Comparison of ENCODE assay signal across 13 cellular contexts in genomic region chr1:23371987-23372386, GRCh38. TPM values are rescaled to one million over a fixed set of nuclear protein-coding genes. Genes with fewer than 3 reads are reported as not detected.
A peak's percentile ranks its signal among the peaks of the same experiment; 100 is the strongest.
DNase-seq lines count a peak whose midpoint lies in the region; ATAC-seq, FAIRE-seq and TF ChIP-seq lines count a peak whose summit lies in the region.
"Had no signal": no experiment of that assay in that cellular context is flagged by ENCODE, and none has a peak within 500 bp of the region (broad histone marks: within the 10 kb centered on the region; RNA-seq: fewer than 3 reads in every experiment).

No MANE protein-coding gene starts in this region.

- H3K4me1 ChIP-seq in BLaER1 treated with 17β-estradiol and CSF1 and Interleukin-3, amounts not matched to agents 10 nM and 100 nM, result peaks cover 36 to 59% (median 40%) of the 10 kb centered on the region in 10 experiments
- peaks cover 11 to 24% of the 10 kb centered on the region in 2 experiments for H3K4me1 ChIP-seq in trophoblast cell (ENCODE audit: control insufficient read depth in 1 of 2, insufficient read depth in 2 of 2, low read length in 2 of 2)

- peak; percentile 57 for DNase-seq in NCI-H69 (lab: John Stamatoyannopoulos, UW)
- peak; percentile 28 for DNase-seq in fibroblast of pulmonary artery (ENCODE audit: low read depth)
- no peak for DNase-seq in trophoblast cell
- no peak for DNase-seq in retina
- no peak for DNase-seq in frontal cortex (ENCODE audit: low spot score in 2 of 2)
- no peak for DNase-seq in MV-4-11 (lab: John Stamatoyannopoulos, UW)
- DNase-seq: activated CD4-positive, alpha-beta T cell treated with anti-CD3 and anti-CD28 coated beads for 1 hour; stimulated activated CD4-positive, alpha-beta T cell treated with anti-CD3 and anti-CD28 coated beads, Interleukin-1b, Interleukin-23, amount 100 ng/mL, for 48 hours; T-helper 2 cell had no signal

- H3K79me2 ChIP-seq in trophoblast cell (ENCODE audit: control insufficient read depth, insufficient read depth, low read length, poor library complexity), result peaks cover 15% of the 10 kb centered on the region

- peak overlapping the region in 1 of 11 experiments; percentile 37; a peak in 1 of 22 replicates for H3K9ac ChIP-seq in BLaER1 treated with 17β-estradiol and CSF1 and Interleukin-3, amounts not matched to agents 10 nM and 100 nM
- H3K9ac ChIP-seq in trophoblast cell (ENCODE audit: low read length), result no peak overlapping the region

- no peak overlapping the region for H3K23ac ChIP-seq in trophoblast cell (ENCODE audit: low read length)

- no peak overlapping the region for H4K12ac ChIP-seq in trophoblast cell (ENCODE audit: low read depth, low read length)

- no peak for TF ChIP-seq CTCF in fibroblast of pulmonary artery (IDR thresholded peaks at IDR 0.05; ENCODE audit: low read length, missing control alignments)

- no CpG with 5 or more reads among the region's 9 CpGs for WGBS in trophoblast cell (ENCODE audit: extremely low coverage, insufficient coverage, insufficient read length)

- peak overlapping the region in 1 of 11 experiments; percentile 93; a peak in 1 of 22 replicates for H3K27ac ChIP-seq in BLaER1 treated with 17β-estradiol and CSF1 and Interleukin-3, amounts not matched to agents 10 nM and 100 nM
- H3K27ac ChIP-seq in trophoblast cell (ENCODE audit: low read depth, low read length), result peak overlapping the region; percentile 93

- no peak overlapping the region for H2AFZ ChIP-seq in trophoblast cell (ENCODE audit: insufficient read depth, low read length, poor library complexity)

- peak overlapping the region; percentile 7 for H3K4ac ChIP-seq in trophoblast cell (ENCODE audit: low read depth, low read length)

- no peak overlapping the region for H3K4me3 ChIP-seq in BLaER1 treated with 17β-estradiol and CSF1 and Interleukin-3, amounts not matched to agents 10 nM and 100 nM
- H3K4me3 ChIP-seq in fibroblast of pulmonary artery (replicated peaks; ENCODE audit: low read depth, low read length), result no peak overlapping the region
- H3K4me3 ChIP-seq in trophoblast cell (ENCODE audit: low read depth, low read length), result no peak overlapping the region

- H3K4me2 ChIP-seq in BLaER1 treated with 17β-estradiol and CSF1 and Interleukin-3, amounts not matched to agents 10 nM and 100 nM, result peak overlapping the region; percentile 84 to 97 (median 93); a peak in 21 of 22 replicates
- no peak overlapping the region for H3K4me2 ChIP-seq in trophoblast cell (ENCODE audit: low read length)

- H3K79me1 ChIP-seq in trophoblast cell (ENCODE audit: low read length), result peaks cover 32% of the 10 kb centered on the region

- H3K18ac ChIP-seq in trophoblast cell (ENCODE audit: low read length), result peak overlapping the region; percentile 24

- peaks cover 0 to 4% (median 1%) of the 10 kb centered on the region in 11 experiments; a peak in 13 of 22 replicates for H3K36me3 ChIP-seq in BLaER1 treated with 17β-estradiol and CSF1 and Interleukin-3, amounts not matched to agents 10 nM and 100 nM
- H3K36me3 ChIP-seq in trophoblast cell (ENCODE audit: control insufficient read depth in 1 of 2, insufficient read depth in 2 of 2, low read length in 2 of 2), result peaks cover 2 to 4% of the 10 kb centered on the region in 2 experiments

- peak overlapping the region; percentile 14 for H3K14ac ChIP-seq in trophoblast cell (ENCODE audit: low read length)

- H2BK12ac ChIP-seq in trophoblast cell (ENCODE audit: low read length), result peak overlapping the region; percentile 4

- peaks cover 0 to 3% (median under 1%) of the 10 kb centered on the region in 11 experiments; a peak in 10 of 22 replicates for H3K9me3 ChIP-seq in BLaER1 treated with 17β-estradiol and CSF1 and Interleukin-3, amounts not matched to agents 10 nM and 100 nM (replicated peaks in 1 of 11)
- H3K9me3 ChIP-seq in trophoblast cell (ENCODE audit: insufficient read depth, low read depth, low read length), result no peaks in the 10 kb centered on the region

- FAIRE-seq in frontal cortex (lab: Jason Lieb, UNC), result no peak
- FAIRE-seq: endometrium, G401.6 had no signal

- H2BK120ac ChIP-seq in trophoblast cell (ENCODE audit: insufficient read depth, low read length, poor library complexity), result peak overlapping the region; percentile 44

- no peaks in the 10 kb centered on the region for H3K27me3 ChIP-seq in BLaER1 treated with 17β-estradiol and CSF1 and Interleukin-3, amounts not matched to agents 10 nM and 100 nM
- no peaks in the 10 kb centered on the region for H3K27me3 ChIP-seq in trophoblast cell (ENCODE audit: insufficient read depth, low read length)

- peak overlapping the region; percentile 17 for H4K91ac ChIP-seq in trophoblast cell (ENCODE audit: low read depth, low read length)

- no peak for ATAC-seq in GM21390 (IDR thresholded peaks at IDR 0.05; ENCODE audit: unreplicated experiment)

- H4K20me1 ChIP-seq in BLaER1 treated with 17β-estradiol and CSF1 and Interleukin-3, amounts not matched to agents 10 nM and 100 nM, result no peaks in the 10 kb centered on the region

- peak overlapping the region; percentile 15 for H4K8ac ChIP-seq in trophoblast cell (ENCODE audit: low read depth, low read length)

- H2BK5ac ChIP-seq in trophoblast cell (ENCODE audit: low read depth, low read length, poor library complexity), result no peak overlapping the region

- no peak overlapping the region for H2AK5ac ChIP-seq in trophoblast cell (ENCODE audit: low read length)

RNA-seq across cellular contexts. Expression of gene ZNF436, which starts 2.4 kb away (rescaled TPM):
- polyA plus RNA-seq in trophoblast cell (2013), result 11.8 and 11.9 TPM in 2 replicates
- total RNA-seq in frontal cortex, result 111 TPM

RNA-seq across cellular contexts. Expression of gene HNRNPR, which starts 27.9 kb away (rescaled TPM):
- polyA plus RNA-seq in trophoblast cell (2013), result 169 and 175 TPM in 2 replicates
- 159 TPM for total RNA-seq in frontal cortex

RNA-seq across cellular contexts. Expression of gene TCEA3, which starts 52.6 kb away (rescaled TPM):
- 0.56 and 0.59 TPM in 2 replicates for polyA plus RNA-seq in trophoblast cell (2013)
- total RNA-seq in frontal cortex, result 2.0 TPM

Comparison
In these comparisons a context has a peak if more than half of its experiments do, and no peak if none do; other contexts are left out.
1. DNase-seq: peak in NCI-H69 (single experiment) and fibroblast of pulmonary artery (single experiment); none in trophoblast cell (0 of 2), retina (single experiment), frontal cortex (0 of 2) and MV-4-11 (single experiment).